In genomic region chr5:55384072-55384471, GRCh38 we compare ENCODE assay signal across 13 cellular contexts.
"Had no signal": no experiment of that assay in that cellular context is flagged by ENCODE, and none has a peak within 500 bp of the region (broad histone marks: within the 10 kb centered on the region; RNA-seq: fewer than 3 reads in every experiment).

No MANE protein-coding gene starts in this region.

- FAIRE-seq: urothelium cell line had no signal

- H3K27ac ChIP-seq: left lung, thyroid gland had no signal

- DNase-seq: activated CD8-positive, alpha-beta memory T cell treated with anti-CD3 and anti-CD28 coated beads for 24 hours; activated naive CD4-positive, alpha-beta T cell treated with anti-CD3 and anti-CD28 coated beads, Interleukin-2, amount 50 U/mL, for 16 hours; anterior cingulate cortex; glutamatergic neuron; left lung; mesendoderm; SHP77 treated with DMSO at 0.1 percent for 48 hours; stimulated activated CD4-positive, alpha-beta T cell treated with anti-CD3 and anti-CD28 coated beads, Interleukin-15, amount 100 ng/mL, for 24 hours; stimulated activated CD4-positive, alpha-beta T cell treated with anti-CD3 and anti-CD28 coated beads, Interleukin-4, amount 100 ng/mL, for 4 hours; thyroid gland had no signal

- ATAC-seq: activated CD4-positive, CD25-positive, alpha-beta regulatory T cell treated with anti-CD3 and anti-CD28 coated beads, Interleukin-2, amount 50 U/mL, for 24 hours; esophagus mucosa; left lung had no signal

- H3K4me3 ChIP-seq: left lung, thyroid gland had no signal

- H3K9me3 ChIP-seq: thyroid gland had no signal

- H3K4me1 ChIP-seq: left lung had no signal

- H3K27me3 ChIP-seq: left lung, thyroid gland had no signal

- H3K36me3 ChIP-seq: thyroid gland had no signal
